ENCODE assay signal across 26 cellular contexts in the genomic region with DNA sequence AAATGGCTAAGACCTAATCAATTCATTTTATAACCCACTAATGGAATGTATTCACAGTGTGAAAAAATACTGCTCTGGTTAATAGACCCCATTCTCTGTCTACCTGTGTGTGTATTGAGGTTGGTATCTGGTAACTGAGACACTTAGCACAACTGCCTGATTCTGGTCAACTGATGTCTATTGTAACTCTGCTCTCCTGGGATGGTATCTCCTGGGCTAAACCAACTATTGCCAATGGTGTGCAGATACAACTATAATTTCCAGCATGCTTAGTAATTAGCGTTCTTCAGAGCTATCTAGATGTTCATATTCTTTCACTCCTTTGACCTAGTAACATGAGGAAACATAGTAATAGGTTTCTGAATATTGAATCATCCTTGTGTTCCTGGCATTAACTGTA. TPM values are rescaled to one million over a fixed set of nuclear protein-coding genes. Genes with fewer than 3 reads are reported as not detected.
"Had no signal": no experiment of that assay in that cellular context is flagged by ENCODE, and none has a peak within 500 bp of the region (broad histone marks: within the 10 kb centered on the region; RNA-seq: fewer than 3 reads in every experiment).

No MANE protein-coding gene starts in this region.

- H3K9me3 ChIP-seq: pancreas, prostate gland, right lobe of liver, sigmoid colon, stomach, thoracic aorta, thyroid gland, upper lobe of left lung, vagina had no signal

- H3K36me3 ChIP-seq: neural progenitor cell, pancreas, prostate gland, right lobe of liver, sigmoid colon, stomach, thoracic aorta, thyroid gland, tibial nerve, upper lobe of left lung, vagina had no signal

- H2AFZ ChIP-seq: neural progenitor cell had no signal

- H3K4me3 ChIP-seq: neural progenitor cell, pancreas, prostate gland, right lobe of liver, sigmoid colon, stomach, thoracic aorta, thyroid gland, tibial nerve, upper lobe of left lung, vagina had no signal

- H3K27me3 ChIP-seq: neural progenitor cell, pancreas, right lobe of liver, sigmoid colon, stomach, thyroid gland, tibial nerve, upper lobe of left lung, vagina had no signal

- H3K9ac ChIP-seq: neural progenitor cell had no signal

- FAIRE-seq: pancreas, small intestine, urothelium cell line had no signal

- DNase-seq: natural killer cell; occipital lobe; pancreas; right cardiac atrium; right lobe of liver; sigmoid colon; small intestine; stimulated activated CD4-positive, alpha-beta T cell treated with anti-CD3 and anti-CD28 coated beads, Interleukin-15, amount 100 ng/mL, for 24 hours; stimulated activated CD4-positive, alpha-beta T cell treated with anti-CD3 and anti-CD28 coated beads, Interleukin-2, amount 100 ng/mL, for 24 hours; stimulated activated CD4-positive, alpha-beta T cell treated with anti-CD3 and anti-CD28 coated beads, Interleukin-2, amount 100 ng/mL, for 48 hours; stimulated activated CD4-positive, alpha-beta T cell treated with anti-CD3 and anti-CD28 coated beads, Interleukin-4, amount 100 ng/mL, for 24 hours; stimulated activated naive B cell treated with anti-CD40 and anti-IgM and Interleukin-4, amounts not matched to agents 10 μg/mL and 1 μg/mL and 100 μg/mL, for 72 hours; stimulated activated naive CD4-positive, alpha-beta T cell treated with Interleukin-2 at 50 U/mL for 16 hours; stomach; thyroid gland; trophoblast cell; upper lobe of left lung had no signal

- H3K27ac ChIP-seq: neural progenitor cell, pancreas, prostate gland, right lobe of liver, stomach, thoracic aorta, thyroid gland, tibial nerve, upper lobe of left lung, vagina had no signal

- H3K4me1 ChIP-seq: prostate gland, right lobe of liver, upper lobe of left lung, vagina had no signal

- ATAC-seq: natural killer cell; right cardiac atrium; right lobe of liver; stimulated activated effector memory CD8-positive, alpha-beta T cell treated with anti-CD3 and anti-CD28 coated beads, Interleukin-12 subunit alpha, Interleukin-12 subunit beta, amount 100 ng/mL, for 72 hours; stimulated activated naive B cell treated with anti-CD40 and anti-IgM and Interleukin-4, amounts not matched to agents 10 μg/mL and 1 μg/mL and 100 μg/mL, for 72 hours had no signal

RNA-seq across cellular contexts. Expression of a gene that starts 16.7 kb away (rescaled TPM):
- total RNA-seq: osteocyte, pulmonary artery endothelial cell had no signal
